33 cellular contexts compared by ENCODE assay signal in the genomic region with DNA sequence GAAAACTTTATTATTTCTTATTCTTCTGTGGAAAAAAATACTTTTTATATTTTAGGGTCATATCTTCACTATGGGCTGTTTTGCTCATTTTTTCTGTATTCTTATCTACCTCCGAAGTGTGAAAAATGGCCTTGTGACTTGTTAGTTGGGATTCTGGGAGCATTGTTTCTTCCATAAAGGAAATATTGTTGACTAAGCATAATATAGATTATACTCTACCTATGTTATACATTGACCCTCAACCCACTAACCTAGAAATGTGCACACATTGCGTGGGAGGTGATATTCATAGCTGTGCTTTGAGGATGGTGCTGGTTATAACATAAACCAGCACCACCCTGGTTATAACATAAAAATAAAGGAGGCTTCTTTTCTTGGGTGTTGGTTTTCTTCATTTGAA.
"Had no signal": no experiment of that assay in that cellular context is flagged by ENCODE, and none has a peak within 500 bp of the region (broad histone marks: within the 10 kb centered on the region; RNA-seq: fewer than 3 reads in every experiment).

No MANE protein-coding gene starts in this region.

- H3K9me3 ChIP-seq: adrenal gland, ascending aorta, body of pancreas, breast epithelium had no signal

- H3K27me3 ChIP-seq: adrenal gland, ascending aorta, body of pancreas, brain microvascular endothelial cell, breast epithelium, cardiac muscle cell had no signal

- H3K36me3 ChIP-seq: adrenal gland, ascending aorta, brain microvascular endothelial cell, cardiac muscle cell had no signal

- H3K27ac ChIP-seq: adrenal gland, ascending aorta, body of pancreas, brain microvascular endothelial cell, breast epithelium, cardiac muscle cell had no signal

- ATAC-seq: activated naive CD4-positive, alpha-beta T cell treated with anti-CD3 and anti-CD28 coated beads, Interleukin-2, amount 50 U/mL, for 72 hours; activated naive CD8-positive, alpha-beta T cell treated with anti-CD3 and anti-CD28 coated beads, Interleukin-2, amount 50 U/mL, for 24 hours; activated T-cell treated with anti-CD3 and anti-CD28 coated beads, Interleukin-2, amount 50 U/mL, for 4 hours; activated T-cell treated with anti-CD3 and anti-CD28 coated beads, Interleukin-2, amount 50 U/mL, for 72 hours; activated T-helper 17 cell treated with anti-CD3 and anti-CD28 coated beads, Interleukin-2, amount 50 U/mL, for 72 hours; body of pancreas had no signal

- DNase-seq: activated effector memory CD4-positive, alpha-beta T cell treated with anti-CD3 and anti-CD28 coated beads, Interleukin-2, amount 50 U/mL, for 16 hours; activated effector memory CD4-positive, alpha-beta T cell treated with Interleukin-2 at 50 U/mL for 16 hours; activated gamma-delta T cell; activated gamma-delta T cell treated with Interleukin-2 at 50 U/mL for 16 hours; activated naive CD4-positive, alpha-beta T cell; activated naive CD4-positive, alpha-beta T cell treated with anti-CD3 and anti-CD28 coated beads for 36 hours; activated naive CD4-positive, alpha-beta T cell treated with anti-CD3 and anti-CD28 coated beads, Interleukin-2, amount 10 ng/mL, durations not matched to agents 7 days and 5 days; activated naive CD4-positive, alpha-beta T cell treated with anti-CD3 and anti-CD28 coated beads, Interleukin-2, amount 50 U/mL, for 16 hours; activated naive CD4-positive, alpha-beta T cell treated with Interleukin-2 at 50 U/mL for 16 hours; activated naive CD8-positive, alpha-beta T cell treated with anti-CD3 and anti-CD28 coated beads for 36 hours; activated naive CD8-positive, alpha-beta T cell treated with anti-CD3 and anti-CD28 coated beads, Interleukin-2, amount 10 ng/mL, durations not matched to agents 7 days and 5 days; activated naive CD8-positive, alpha-beta T cell treated with anti-CD3 and anti-CD28 coated beads, Interleukin-2, amount 50 U/mL, for 24 hours; activated T-cell treated with anti-CD3 and anti-CD28 coated beads, Interleukin-2, amount 50 U/mL, for 24 hours; activated T-cell treated with anti-CD3 and anti-CD28 coated beads, Interleukin-2, amount 50 U/mL, for 4 hours; activated T-cell treated with anti-CD3 and anti-CD28 coated beads, Interleukin-2, amount 50 U/mL, for 48 hours; activated T-cell treated with anti-CD3 and anti-CD28 coated beads, Interleukin-2, amount 50 U/mL, for 72 hours; adrenal gland; amniotic stem cell; amygdala; anterior cingulate cortex; aorta; body of pancreas; brain microvascular endothelial cell; caudate nucleus; central memory CD4-positive, alpha-beta T cell; cerebellar nuclear complex had no signal

- FAIRE-seq: astrocyte, bronchial epithelial cell had no signal

- H3K4me1 ChIP-seq: adrenal gland, ascending aorta, body of pancreas, breast epithelium had no signal

- H3K4me3 ChIP-seq: adrenal gland, ascending aorta, body of pancreas, breast epithelium, cardiac muscle cell had no signal
